In genomic region chr16:25126820-25127232, GRCh38 we compare ENCODE assay signal across 8 cellular contexts. TPM values are rescaled to one million over a fixed set of nuclear protein-coding genes. Genes with fewer than 3 reads are reported as not detected.
DNase-seq lines count a peak whose midpoint lies in the region; ATAC-seq and TF ChIP-seq lines count a peak whose summit lies in the region.

No MANE protein-coding gene starts in this region.

- no peaks in the 10 kb centered on the region for H3K9me3 Mint-ChIP-seq in Caco-2 (ENCODE audit: unreplicated experiment)
- no peaks in the 10 kb centered on the region for H3K9me3 Mint-ChIP-seq in natural killer cell

- peaks cover 3% of the 10 kb centered on the region; the same call in 1 of the 2 replicates for H3K4me1 ChIP-seq in Caco-2

- H3K27me3 ChIP-seq in Caco-2 (replicated peaks; ENCODE audit: control insufficient read depth, insufficient read depth, low read length), result no peaks in the 10 kb centered on the region

- TF ChIP-seq CTCF in Caco-2 (IDR thresholded peaks at IDR 0.05; ENCODE audit: insufficient read depth in 1 of 2, low read depth in 1 of 2, low read length in 1 of 2, severe bottlenecking in 1 of 2, unreplicated experiment in 1 of 2) (peak; percentile 41 to 73), natural killer cell (IDR thresholded peaks at IDR 0.05) (no peak)

- intact Hi-C loops in Caco-2 (cut with micrococcal nuclease; ENCODE audit: unreplicated experiment), result loop anchor here (1.0 kb wide), 1 partner anchor 98 kb away; no protein-coding TSS in a partner anchor
- intact Hi-C loops in natural killer cell (cut with micrococcal nuclease), result loop anchor here (1.0 kb wide), 1 partner anchor 72 kb away; no protein-coding TSS in a partner anchor

- H3K4me1 Mint-ChIP-seq in Caco-2 (ENCODE audit: low read depth, unreplicated experiment) (peaks cover 11% of the 10 kb centered on the region), natural killer cell (peaks cover 28 to 29% of the 10 kb centered on the region in 2 donors)

- CTCF ChIA-PET in Caco-2 (lab: Charles Lee), result interaction anchor here (1.0 to 1.6 kb wide), 3 partner anchors 9 to 99 kb away, joined by 3 to 19 read pairs (median 5); partner anchors contain the start of gene LCMT1

- H3K9me3 ChIP-seq in Caco-2, result no peaks in the 10 kb centered on the region

- peaks cover 12% of the 10 kb centered on the region for H3K36me3 Mint-ChIP-seq in Caco-2 (ENCODE audit: insufficient read depth, unreplicated experiment)
- no peaks in the 10 kb centered on the region for H3K36me3 Mint-ChIP-seq in natural killer cell

- H3K4me3 ChIP-seq in Caco-2 (ENCODE audit: low read depth, low read length), result no peak overlapping the region

- H3K4me3 Mint-ChIP-seq in Caco-2 (ENCODE audit: unreplicated experiment), result no peak overlapping the region
- H3K4me3 Mint-ChIP-seq in natural killer cell, result no peak overlapping the region

- H3K27me3 Mint-ChIP-seq in Caco-2 (ENCODE audit: insufficient read depth, unreplicated experiment), result no peaks in the 10 kb centered on the region
- H3K27me3 Mint-ChIP-seq in natural killer cell (ENCODE audit: low read depth in 2 of 2), result no peaks in the 10 kb centered on the region

- no peak overlapping the region for H3K27ac Mint-ChIP-seq in Caco-2 (ENCODE audit: unreplicated experiment)
- peak overlapping the region in 1 of 2 donors; percentile 68 for H3K27ac Mint-ChIP-seq in natural killer cell

- no peaks in the 10 kb centered on the region for H3K36me3 ChIP-seq in Caco-2 (ENCODE audit: control insufficient read depth, insufficient read depth, low read length)

- POLR2A ChIA-PET in Caco-2 (lab: Charles Lee), result no interaction called here

- DNase-seq in Caco-2, result no peak
- DNase-seq in HS-5 (ENCODE audit: low read depth), result peak; percentile 77
- peak; percentile 79 for DNase-seq in SW480 (ENCODE audit: low spot score)
- DNase-seq in dedifferentiated amniotic fluid mesenchymal stem cell (ENCODE audit: extremely low spot score), result peak; percentile 74
- no peak for DNase-seq in natural killer cell
- DNase-seq in KG1 (lab: John Stamatoyannopoulos, UW), result no peak
- no peak for DNase-seq in HK-2 (ENCODE audit: unreplicated experiment)

- BruUV-seq in Caco-2 (replicated peaks; lab: Mats Ljungman, UMichigan), result no TSS peak

- ATAC-seq in natural killer cell, result peak; percentile 67 to 81 (median 77)
- no peak for ATAC-seq in GM19467 (IDR thresholded peaks at IDR 0.05; ENCODE audit: unreplicated experiment)

RNA-seq across cellular contexts. Expression of gene LCMT1, which starts 15.3 kb away (rescaled TPM):
- 50.8 and 53.9 TPM in 2 replicates for total RNA-seq in Caco-2 (2022)
- 10 to 100 TPM; 28.8 to 49.5 (median 43.0) TPM for total RNA-seq in natural killer cell

Comparison
In these comparisons a context has a peak if more than half of its experiments do, and no peak if none do; other contexts are left out.
1. DNase-seq: peak in HS-5 (single experiment), SW480 (single experiment) and dedifferentiated amniotic fluid mesenchymal stem cell (single experiment); none in Caco-2 (0 of 2), natural killer cell (single experiment), KG1 (single experiment) and HK-2 (single experiment).